8 cellular contexts compared by ENCODE assay signal in the genomic region with DNA sequence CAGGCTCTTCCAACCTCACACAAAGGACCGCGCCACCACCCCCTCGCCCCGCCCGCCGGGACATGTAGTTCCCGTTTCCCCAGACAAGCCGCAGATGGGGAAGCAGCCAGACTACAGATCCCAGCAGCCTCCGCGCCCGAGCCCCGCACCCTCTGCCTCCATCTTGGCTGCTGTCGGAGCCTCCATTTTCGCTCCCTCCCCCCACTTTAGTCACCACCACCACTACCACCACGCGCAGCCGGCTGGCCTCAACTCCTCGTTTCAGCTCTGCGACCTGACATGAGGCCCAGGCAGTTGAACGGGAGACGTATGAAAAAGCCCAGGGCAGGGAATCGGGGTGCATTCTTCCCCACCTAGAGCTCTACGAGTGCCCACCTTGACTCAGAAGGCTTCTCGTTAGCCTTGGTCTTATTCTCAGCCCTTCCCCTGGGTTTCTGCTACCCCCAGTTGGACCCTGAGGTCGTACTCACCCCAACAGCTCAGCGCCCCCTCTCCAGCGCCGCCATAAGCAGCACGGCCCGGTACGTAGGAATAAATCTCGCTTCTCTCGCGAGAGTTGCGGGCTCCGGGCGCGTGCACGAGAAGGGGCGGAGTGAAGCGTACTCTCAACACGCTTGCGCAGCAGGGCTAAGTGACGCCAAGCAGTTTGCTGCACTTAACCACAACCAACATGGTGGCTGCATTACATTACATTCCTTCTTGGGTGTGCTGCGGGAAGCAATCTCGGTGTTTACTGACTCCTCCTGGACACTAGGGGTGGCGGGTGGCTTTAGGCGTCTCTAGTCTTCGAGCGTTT. TPM values are rescaled to one million over a fixed set of nuclear protein-coding genes. Genes with fewer than 3 reads are reported as not detected.
A peak's percentile ranks its signal among the peaks of the same experiment; 100 is the strongest.
DNase-seq lines count a peak whose midpoint lies in the region; ATAC-seq, FAIRE-seq and TF ChIP-seq lines count a peak whose summit lies in the region.

A gene (minus strand): TSS at position 530 of the 796 bp plus-strand sequence. CDS start 18,094 bp downstream, outside the sequence.

- H3K9me3 ChIP-seq in RWPE2 (ENCODE audit: severe bottlenecking) (no peaks in the 10 kb centered on the region), fibroblast of lung (ENCODE audit: control insufficient read depth, insufficient read depth, low read depth, low read length) (no peaks in the 10 kb centered on the region)

- intact Hi-C loops in activated T-helper 2 cell treated with anti-CD3 and anti-CD28 coated beads, Interferon-gamma antibody, Interleukin-2, Interleukin-4, amounts not matched to agents 10 μg/mL and 5 μg/mL and 100 μg/mL, durations not matched to agents 14 hours and 24 hours and 36 hours (cut with micrococcal nuclease) = loop anchor here (1.0 to 2.0 kb wide), 7 partner anchors 23 to 945 kb away; a partner anchor contains a TSS

- peaks cover 53% of the 10 kb centered on the region for H3K4me1 Mint-ChIP-seq in activated T-helper 2 cell treated with anti-CD3 and anti-CD28 coated beads, Interferon-gamma antibody, Interleukin-2, Interleukin-4, amounts not matched to agents 10 μg/mL and 5 μg/mL and 100 μg/mL, durations not matched to agents 14 hours and 24 hours and 36 hours (ENCODE audit: low read depth)
- H3K4me1 Mint-ChIP-seq in naive thymus-derived CD8-positive, alpha-beta T cell = peaks cover 27 to 60% (median 54%) of the 10 kb centered on the region in 4 donors

- H3K9ac ChIP-seq in fibroblast of lung (ENCODE audit: insufficient read depth, low read length) = peak within 1 kb of the TSS; percentile 100

- H3K4me3 ChIP-seq in RWPE2 (ENCODE audit: severe bottlenecking) (peak within 1 kb of the TSS; percentile 88), fibroblast of lung (replicated peaks in 1 of 4; ENCODE audit: control extremely low read depth in 1 of 4, insufficient read depth in 1 of 4, low read depth in 3 of 4, low read length in 4 of 4) (peak within 1 kb of the TSS; percentile 95 to 100 (median 100))

- no peaks in the 10 kb centered on the region for H3K27me3 Mint-ChIP-seq in activated T-helper 2 cell treated with anti-CD3 and anti-CD28 coated beads, Interferon-gamma antibody, Interleukin-2, Interleukin-4, amounts not matched to agents 10 μg/mL and 5 μg/mL and 100 μg/mL, durations not matched to agents 14 hours and 24 hours and 36 hours (ENCODE audit: low read depth)
- peaks cover 0 to 1% (median 0%) of the 10 kb centered on the region in 5 donors for H3K27me3 Mint-ChIP-seq in naive thymus-derived CD8-positive, alpha-beta T cell

- peak within 1 kb of the TSS; percentile 98 for H3K4me2 ChIP-seq in fibroblast of lung (ENCODE audit: extremely low read depth, insufficient read depth, low read length)

- POLR2A ChIA-PET in naive thymus-derived CD8-positive, alpha-beta T cell (lab: Charles Lee) = interaction anchor here (0.7 to 2.1 kb wide), 14 partner anchors 8 to 306 kb away, joined by 3 to 20 read pairs (median 4); a partner anchor contains a TSS

- peaks cover 16% of the 10 kb centered on the region for H4K20me1 ChIP-seq in fibroblast of lung (ENCODE audit: control insufficient read depth, extremely low read depth, insufficient read depth, low read length)

- ATAC-seq in RWPE2 (ENCODE audit: low read depth) = peak; percentile 90
- peak; percentile 84 to 85 for ATAC-seq in naive thymus-derived CD8-positive, alpha-beta T cell

- TF ChIP-seq CTCF in RWPE2 (IDR thresholded peaks at IDR 0.05; ENCODE audit: poor library complexity, severe bottlenecking) (peak; percentile 41), fibroblast of lung (conservative IDR thresholded peaks at IDR 0.05 in 1 of 2, IDR thresholded peaks at IDR 0.05 in 1 of 2; ENCODE audit: low read depth in 1 of 2, low read length in 2 of 2) (peak; percentile 16 to 45)

- H3K27ac ChIP-seq in RWPE2 (ENCODE audit: poor library complexity, severe bottlenecking) (peak within 1 kb of the TSS; percentile 74), fibroblast of lung (ENCODE audit: insufficient read depth, low read length) (peak within 1 kb of the TSS; percentile 100)

- H3K4me1 ChIP-seq in RWPE2 (ENCODE audit: insufficient read depth, poor library complexity, severe bottlenecking) = peaks cover 12% of the 10 kb centered on the region
- peaks cover 3% of the 10 kb centered on the region for H3K4me1 ChIP-seq in fibroblast of lung (ENCODE audit: control insufficient read depth, extremely low read depth, insufficient read depth, low read length)

- H3K36me3 ChIP-seq in RWPE2 (ENCODE audit: low read depth) = peaks cover 28% of the 10 kb centered on the region
- no peaks in the 10 kb centered on the region for H3K36me3 ChIP-seq in fibroblast of lung (ENCODE audit: control insufficient read depth, insufficient read depth, low read length)

- peaks cover 51% of the 10 kb centered on the region for H3K79me2 ChIP-seq in fibroblast of lung (ENCODE audit: control insufficient read depth, insufficient read depth, low read length)

- peak within 1 kb of the TSS; percentile 99 for H3K27ac Mint-ChIP-seq in activated T-helper 2 cell treated with anti-CD3 and anti-CD28 coated beads, Interferon-gamma antibody, Interleukin-2, Interleukin-4, amounts not matched to agents 10 μg/mL and 5 μg/mL and 100 μg/mL, durations not matched to agents 14 hours and 24 hours and 36 hours
- H3K27ac Mint-ChIP-seq in naive thymus-derived CD8-positive, alpha-beta T cell = peak within 1 kb of the TSS; percentile 99 to 100 (median 100)

- peak; percentile 98 for FAIRE-seq in H54 (lab: Jason Lieb, UNC)

- peak within 1 kb of the TSS; percentile 91 for H2AFZ ChIP-seq in fibroblast of lung (ENCODE audit: low read length)

- peak; percentile 74 for TF ChIP-seq POLR2A in H54 (IDR thresholded peaks at IDR 0.05; ENCODE audit: low read depth, low read length)

- H3K36me3 Mint-ChIP-seq in activated T-helper 2 cell treated with anti-CD3 and anti-CD28 coated beads, Interferon-gamma antibody, Interleukin-2, Interleukin-4, amounts not matched to agents 10 μg/mL and 5 μg/mL and 100 μg/mL, durations not matched to agents 14 hours and 24 hours and 36 hours (ENCODE audit: low read depth) = peaks cover 45% of the 10 kb centered on the region
- H3K36me3 Mint-ChIP-seq in naive thymus-derived CD8-positive, alpha-beta T cell = peaks cover 0 to 12% (median 2%) of the 10 kb centered on the region in 3 donors

- H3K27me3 ChIP-seq in RWPE2 (ENCODE audit: insufficient read depth, poor library complexity, severe bottlenecking) = no peaks in the 10 kb centered on the region
- no peaks in the 10 kb centered on the region for H3K27me3 ChIP-seq in fibroblast of lung (ENCODE audit: control insufficient read depth, insufficient read depth, low read length)

- DNase-seq in ELR (ENCODE audit: low read depth) (peak; percentile 99), H54 (ENCODE audit: insufficient read length, low spot score) (peak; percentile 69), LoVo (ENCODE audit: low spot score) (peak; percentile 99), RWPE2 (ENCODE audit: low spot score) (peak; percentile 94), fibroblast of lung (ENCODE audit: low read depth in 2 of 2) (peak; percentile 97 to 99)
- peak; percentile 96 for DNase-seq in activated T-helper 2 cell treated with anti-CD3 and anti-CD28 coated beads, Interferon-gamma antibody, Interleukin-2, Interleukin-4, amounts not matched to agents 10 μg/mL and 5 μg/mL and 100 μg/mL, durations not matched to agents 14 hours and 24 hours and 36 hours (ENCODE audit: low spot score)
- peak; percentile 88 to 99 (median 97) for DNase-seq in naive thymus-derived CD8-positive, alpha-beta T cell
- peak; percentile 89 to 97 (median 96) for DNase-seq in stimulated activated naive CD4-positive, alpha-beta T cell (lab: John Stamatoyannopoulos, UW)

- H3K9me3 Mint-ChIP-seq in activated T-helper 2 cell treated with anti-CD3 and anti-CD28 coated beads, Interferon-gamma antibody, Interleukin-2, Interleukin-4, amounts not matched to agents 10 μg/mL and 5 μg/mL and 100 μg/mL, durations not matched to agents 14 hours and 24 hours and 36 hours = peaks cover 8% of the 10 kb centered on the region
- peaks cover 0 to 8% (median 0%) of the 10 kb centered on the region in 9 donors for H3K9me3 Mint-ChIP-seq in naive thymus-derived CD8-positive, alpha-beta T cell

- peak within 1 kb of the TSS; percentile 97 for H3K4me3 Mint-ChIP-seq in activated T-helper 2 cell treated with anti-CD3 and anti-CD28 coated beads, Interferon-gamma antibody, Interleukin-2, Interleukin-4, amounts not matched to agents 10 μg/mL and 5 μg/mL and 100 μg/mL, durations not matched to agents 14 hours and 24 hours and 36 hours (ENCODE audit: low read depth)
- peak within 1 kb of the TSS; percentile 98 to 100 (median 99) for H3K4me3 Mint-ChIP-seq in naive thymus-derived CD8-positive, alpha-beta T cell

RNA-seq across cellular contexts. Expression of the gene that starts here (rescaled TPM):
- 411 and 414 TPM in 2 replicates for total RNA-seq in activated T-helper 2 cell treated with anti-CD3 and anti-CD28 coated beads, Interferon-gamma antibody, Interleukin-2, Interleukin-4, amounts not matched to agents 10 μg/mL and 5 μg/mL and 100 μg/mL, durations not matched to agents 14 hours and 24 hours and 36 hours
- total RNA-seq in fibroblast of lung = 915 and 1,392 TPM in 2 replicates
- 332 and 374 TPM in 2 replicates for polyA plus RNA-seq in fibroblast of lung
- 303 and 332 TPM in 2 replicates for polyA plus RNA-seq in fibroblast of lung (2012)
- 111 and 113 TPM in 2 replicates for polyA minus RNA-seq in fibroblast of lung (ENCODE audit: low replicate concordance)
- total RNA-seq in naive thymus-derived CD8-positive, alpha-beta T cell = 100 to 1,000 TPM; 534 to 610 TPM
- 100 to 1,000 TPM; 354 to 411 (median 407) TPM for polyA plus RNA-seq in naive thymus-derived CD8-positive, alpha-beta T cell

Comparison
In these comparisons a context has a peak if more than half of its experiments do, and no peak if none do; other contexts are left out.
1. Peak in every context shown above with its lines: DNase-seq, ATAC-seq, H3K4me3 ChIP-seq and H3K27ac ChIP-seq.